1 cellular context compared by ENCODE assay signal in genomic region chr15:31360843-31361763, GRCh38.
TF ChIP-seq lines count a peak whose summit lies in the region.

No MANE protein-coding gene starts in this region.

TF ChIP-seq in SK-N-SH, 30 proteins besides CTCF, POLR2A, EP300 and RAD21 (continued from another document):
- TF ChIP-seq PBX3 (IDR thresholded peaks at IDR 0.05) (no peak), EZH2phosphoT487 (IDR thresholded peaks at IDR 0.05; ENCODE audit: borderline replicate concordance, low read depth) (no peak), MXI1 (IDR thresholded peaks at IDR 0.05; ENCODE audit: low read depth, low read length) (no peak), RXRA (IDR thresholded peaks at IDR 0.05; ENCODE audit: borderline replicate concordance, low read depth) (no peak), USF2 (IDR thresholded peaks at IDR 0.05; ENCODE audit: borderline replicate concordance, low read depth, low read length) (no peak), TEAD4 (IDR thresholded peaks at IDR 0.05; ENCODE audit: borderline replicate concordance, insufficient read depth) (no peak), MEF2A (IDR thresholded peaks at IDR 0.05; ENCODE audit: borderline replicate concordance, low read depth) (no peak)
